8 cellular contexts compared by ENCODE assay signal in genomic region chr19:4267101-4267900, GRCh38. TPM values are rescaled to one million over a fixed set of nuclear protein-coding genes. Genes with fewer than 3 reads are reported as not detected.
A peak's percentile ranks its signal among the peaks of the same experiment; 100 is the strongest.
DNase-seq lines count a peak whose midpoint lies in the region; ATAC-seq, FAIRE-seq and TF ChIP-seq lines count a peak whose summit lies in the region.

No MANE protein-coding gene starts in this region.

- POLR2A ChIA-PET in K562 (lab: Yijun Ruan, JAX), result interaction anchor here (0.6 to 1.3 kb wide), 14 partner anchors 11 to 282 kb away, joined by 3 to 8 read pairs (median 4); partner anchors contain the start of genes CHAF1A, MPND and YJU2

- TF ChIP-seq CTCF in K562 (IDR thresholded peaks at IDR 0.05 in 2 of 3, conservative IDR thresholded peaks at IDR 0.05 in 1 of 3; ENCODE audit: insufficient read depth in 2 of 3, low read depth in 1 of 3, low read length in 3 of 3) (peak; percentile 88 to 93 (median 91)), keratinocyte (optimal IDR thresholded peaks at IDR 0.05 in 1 of 3, IDR thresholded peaks at IDR 0.05 in 1 of 3, conservative IDR thresholded peaks at IDR 0.05 in 1 of 3; ENCODE audit: extremely low read depth in 1 of 3, insufficient read depth in 2 of 3, low read length in 3 of 3) (peak; percentile 66 to 85 (median 83))

- H3K9ac ChIP-seq in K562 (ENCODE audit: insufficient read depth in 1 of 2, low read depth in 2 of 2, low read length in 2 of 2) (no peak overlapping the region), keratinocyte (ENCODE audit: control insufficient read depth, extremely low read depth, insufficient read depth, low read length) (no peak overlapping the region)

- TF ChIP-seq POLR2A in K562 (conservative IDR thresholded peaks at IDR 0.05), result peak; percentile 37; the same call in 1 of the 2 replicates

- H3K79me2 ChIP-seq in K562 (ENCODE audit: control insufficient read depth, insufficient read depth, low read length) (no peaks in the 10 kb centered on the region), keratinocyte (ENCODE audit: control insufficient read depth, insufficient read depth, low read length) (no peaks in the 10 kb centered on the region)

- in situ Hi-C loops in K562 (cut with MboI), result no loop called here

- H3K9me3 ChIP-seq in K562 (replicated peaks; ENCODE audit: control insufficient read depth, insufficient read depth, low read depth, low read length), result no peaks in the 10 kb centered on the region
- peaks cover 1% of the 10 kb centered on the region for H3K9me3 ChIP-seq in keratinocyte (ENCODE audit: control insufficient read depth, low read depth, low read length)

- WGBS in K562 (ENCODE audit: insufficient coverage, low coverage, missing lambda C conversion rate), result 20% methylated on average over 20 of the region's 21 CpGs

- H3K4me2 ChIP-seq in K562 (ENCODE audit: insufficient read depth, low read length) (no peak overlapping the region), keratinocyte (ENCODE audit: control insufficient read depth, extremely low read depth, insufficient read depth, low read depth, low read length) (no peak overlapping the region)

- H3K27me3 ChIP-seq in K562 (ENCODE audit: control insufficient read depth in 2 of 2, insufficient read depth in 2 of 2, low read length in 2 of 2) (no peaks in the 10 kb centered on the region), keratinocyte (ENCODE audit: control insufficient read depth, extremely low read depth, insufficient read depth, low read length) (no peaks in the 10 kb centered on the region)

- intact Hi-C loops in K562 (cut with micrococcal nuclease), result loop anchor here (1.0 to 2.0 kb wide), 3 partner anchors 86 to 258 kb away; partner anchors contain the start of gene SH3GL1

- peaks cover 3% of the 10 kb centered on the region for H3K9me1 ChIP-seq in K562 (ENCODE audit: control insufficient read depth, insufficient read depth, low read length)
- H3K9me1 ChIP-seq in keratinocyte (ENCODE audit: control insufficient read depth, extremely low read depth, insufficient read depth, low read length), result no peaks in the 10 kb centered on the region

- DNase-seq in EH (ENCODE audit: low read depth) (peak; percentile 42), M059J (ENCODE audit: low read depth) (peak; percentile 48), UCSD-AML1 (lab: John Stamatoyannopoulos, UW; ENCODE audit: unreplicated experiment) (peak; percentile 77), K562 (ENCODE audit: extremely low read depth in 1 of 4, low spot score in 3 of 4) (peak; percentile 80 to 88 (median 83)), keratinocyte (ENCODE audit: low read depth, low spot score) (no peak)
- peak; percentile 50 to 57 for DNase-seq in stimulated activated CD4-positive, alpha-beta T cell treated with anti-CD3 and anti-CD28 coated beads, Interleukin-4, amount 100 ng/mL, for 48 hours (ENCODE audit: low read depth in 2 of 2)

- H3K4me3 ChIP-seq in K562 (no peak overlapping the region), keratinocyte (ENCODE audit: control insufficient read depth in 2 of 3, extremely low read depth in 1 of 3, insufficient read depth in 2 of 3, low read depth in 1 of 3, low read length in 3 of 3) (no peak overlapping the region)

- H3K4me1 ChIP-seq in K562 (replicated peaks in 1 of 2; ENCODE audit: control insufficient read depth in 2 of 2, insufficient read depth in 2 of 2, low read length in 2 of 2) (peaks cover 0 to 13% of the 10 kb centered on the region in 2 experiments; a peak in 2 of 5 replicates), keratinocyte (ENCODE audit: control insufficient read depth, extremely low read depth, insufficient read depth, low read length) (no peaks in the 10 kb centered on the region)

- CTCF ChIA-PET in K562 (lab: Yijun Ruan, JAX; ENCODE audit: low intra/inter-chr PET ratio), result interaction anchor here (0.6 to 3.8 kb wide), 9 partner anchors 76 to 291 kb away, joined by 3 to 49 read pairs (median 5); partner anchors contain the start of genes MPND and SH3GL1

- H3K36me3 ChIP-seq in K562 (ENCODE audit: control insufficient read depth, insufficient read depth, low read length) (peaks cover 32% of the 10 kb centered on the region; the same call in 2 of the 3 replicates), keratinocyte (ENCODE audit: control insufficient read depth in 2 of 2, extremely low read depth in 1 of 2, insufficient read depth in 2 of 2, low read length in 2 of 2) (peaks cover 14 to 15% of the 10 kb centered on the region in 2 experiments)

- H4K20me1 ChIP-seq in K562 (replicated peaks; ENCODE audit: control insufficient read depth, insufficient read depth, low read length), result no peaks in the 10 kb centered on the region; the same call in 1 of the 2 replicates
- H4K20me1 ChIP-seq in keratinocyte (ENCODE audit: control insufficient read depth, extremely low read depth, insufficient read depth, low read length), result peaks cover 3% of the 10 kb centered on the region

- BruUV-seq in K562 (replicated peaks; lab: Mats Ljungman, UMichigan), result no TSS peak

- dilution Hi-C loops in keratinocyte (cut with MboI; ENCODE audit: extremely low pct_ligation_motif_present, low sequenced_read_pairs), result no loop called here

- ATAC-seq in K562 (peak; percentile 98), HG03196 (IDR thresholded peaks at IDR 0.05; ENCODE audit: unreplicated experiment) (no peak), HG02642 (IDR thresholded peaks at IDR 0.05; ENCODE audit: poor library complexity, unreplicated experiment) (no peak)

- H3K27ac ChIP-seq in K562 (ENCODE audit: extremely low read depth, low read depth, low read length) (no peak overlapping the region), keratinocyte (ENCODE audit: control insufficient read depth, insufficient read depth, low read length) (no peak overlapping the region)

- FAIRE-seq in K562 (lab: Jason Lieb, UNC) (peak; percentile 87), keratinocyte (lab: Jason Lieb, UNC) (no peak)

- peak; percentile 68 to 88 for TF ChIP-seq RAD21 in K562 (CRISPR knock-in tag; conservative IDR thresholded peaks at IDR 0.05 in 1 of 2, IDR thresholded peaks at IDR 0.05 in 1 of 2)

- H2AFZ ChIP-seq in K562 (ENCODE audit: low read depth, low read length) (no peak overlapping the region), keratinocyte (ENCODE audit: control insufficient read depth, low read length) (no peak overlapping the region)

- TF ChIP-seq EP300 in K562 (IDR thresholded peaks at IDR 0.05; ENCODE audit: low read length), result no peak

RNA-seq across cellular contexts. Expression of gene SHD, which starts 11.8 kb away (rescaled TPM):
- total RNA-seq in M059J (2014; rRNA removed; shearing (Covaris generic)), result not detected in 2 replicates
- 0.42 TPM in 1 of 2 replicates, not detected in the other for total RNA-seq in K562 (2011; cell fraction: chromatin; rRNA removed; ENCODE audit: low replicate concordance)
- total RNA-seq in K562 (2011; cell fraction: nucleolus; rRNA removed), result not detected in 2 replicates
- not detected in 2 replicates for total RNA-seq in K562 (2011; cell fraction: nucleoplasm; rRNA removed)
- 0.33 TPM in 1 of 2 replicates, not detected in the other for total RNA-seq in K562 (2014; rRNA removed)
- not detected in 2 replicates for total RNA-seq in K562 (2014; rRNA removed; fragmentation: Illumina TruSeq; extraction: Trizol)
- total RNA-seq in K562 (2015; rRNA removed; fragmentation: Illumina TruSeq; extraction: Trizol), result 0.15 TPM in 1 of 2 replicates, not detected in the other
- 0.38 and 0.62 TPM in 2 replicates for total RNA-seq in K562 (2021)
- 0.22 TPM in 1 of 2 replicates, not detected in the other for polyA plus RNA-seq in K562 (2011; rRNA removed)
- polyA plus RNA-seq in K562 (2011; cell fraction: cytosol; rRNA removed), result 0.21 and 0.49 TPM in 2 replicates
- 0.36 and 0.90 TPM in 2 replicates for polyA plus RNA-seq in K562 (2011; cell fraction: nucleus; rRNA removed)
- polyA plus RNA-seq in K562 (2012), result 0.78 and 1.4 TPM in 2 replicates
- polyA plus RNA-seq in K562 (2014; fragmentation: Illumina TruSeq; extraction: Trizol), result 0.42 TPM in 1 of 2 replicates, not detected in the other
- polyA plus RNA-seq in K562 (2014; fragmentation: Nextera tagmentation; extraction: Ambion mirVana), result under 1 TPM; 0.13 to 0.18 TPM
- 0.05 and 0.13 TPM in 2 replicates for polyA plus RNA-seq in K562 (2014; rRNA removed)
- not detected in 2 replicates for polyA minus RNA-seq in K562 (2011; rRNA and poly(A)+ RNA removed)
- polyA minus RNA-seq in K562 (2011; cell fraction: cytosol; rRNA and poly(A)+ RNA removed), result not detected in 2 replicates
- polyA minus RNA-seq in K562 (2011; cell fraction: nucleus; rRNA and poly(A)+ RNA removed), result not detected in 2 replicates
- polyA plus RNA-seq in keratinocyte, result not detected in 3 replicates
- polyA plus RNA-seq in keratinocyte (2011; ENCODE audit: low read depth), result not detected
- polyA plus RNA-seq in keratinocyte (2011; cell fraction: cytosol; rRNA removed), result not detected in 2 replicates
- polyA plus RNA-seq in keratinocyte (2011; cell fraction: nucleus; rRNA removed), result not detected in 2 replicates
- polyA plus RNA-seq in keratinocyte (2012; ENCODE audit: low replicate concordance), result not detected in 2 replicates
- not detected in 3 replicates for polyA minus RNA-seq in keratinocyte
- polyA minus RNA-seq in keratinocyte (2011; cell fraction: cytosol; rRNA and poly(A)+ RNA removed), result not detected
- polyA minus RNA-seq in keratinocyte (2011; cell fraction: nucleus; rRNA and poly(A)+ RNA removed), result not detected in 2 replicates

RNA-seq across cellular contexts. Expression of gene YJU2, which starts 20.4 kb away (rescaled TPM):
- total RNA-seq in M059J (2014; rRNA removed; shearing (Covaris generic)), result 24.4 and 28.2 TPM in 2 replicates
- 8.3 and 15.5 TPM in 2 replicates for total RNA-seq in K562 (2011; cell fraction: chromatin; rRNA removed; ENCODE audit: low replicate concordance)
- 12.6 and 14.5 TPM in 2 replicates for total RNA-seq in K562 (2011; cell fraction: nucleolus; rRNA removed)
- 8.1 and 11.4 TPM in 2 replicates for total RNA-seq in K562 (2011; cell fraction: nucleoplasm; rRNA removed)
- total RNA-seq in K562 (2014; rRNA removed) (34.9 and 46.0 TPM in 2 replicates), K562 (2014; rRNA removed; fragmentation: Illumina TruSeq; extraction: Trizol) (11.7 and 12.1 TPM in 2 replicates), K562 (2015; rRNA removed; fragmentation: Illumina TruSeq; extraction: Trizol) (22.4 and 23.5 TPM in 2 replicates), K562 (2021) (26.5 and 28.6 TPM in 2 replicates)
- polyA plus RNA-seq in K562 (2011; rRNA removed) (12.6 and 15.4 TPM in 2 replicates), K562 (2014; fragmentation: Illumina TruSeq; extraction: Trizol) (19.3 and 27.8 TPM in 2 replicates), K562 (2014; fragmentation: Nextera tagmentation; extraction: Ambion mirVana) (1 to 10 TPM in 1 of 2 experiments, under 1 TPM in 1; 0.41 to 1.4 TPM), K562 (2014; rRNA removed) (33.0 and 34.6 TPM in 2 replicates), keratinocyte (10.8 to 17.0 TPM (median 13.7 TPM) in 3 replicates)
- polyA plus RNA-seq in K562 (2011; cell fraction: cytosol; rRNA removed), result 17.5 and 33.3 TPM in 2 replicates
- polyA plus RNA-seq in K562 (2011; cell fraction: nucleus; rRNA removed), result 8.4 and 11.4 TPM in 2 replicates
- polyA plus RNA-seq in K562 (2012), result 20.8 and 26.9 TPM in 2 replicates
- 11.0 and 12.5 TPM in 2 replicates for polyA minus RNA-seq in K562 (2011; rRNA and poly(A)+ RNA removed)
- polyA minus RNA-seq in K562 (2011; cell fraction: cytosol; rRNA and poly(A)+ RNA removed), result 8.3 and 10.7 TPM in 2 replicates
- polyA minus RNA-seq in K562 (2011; cell fraction: nucleus; rRNA and poly(A)+ RNA removed), result 3.2 and 6.4 TPM in 2 replicates
- polyA plus RNA-seq in keratinocyte (2011; ENCODE audit: low read depth), result 9.0 TPM
- 6.6 and 12.7 TPM in 2 replicates for polyA plus RNA-seq in keratinocyte (2011; cell fraction: cytosol; rRNA removed)
- 9.7 and 11.4 TPM in 2 replicates for polyA plus RNA-seq in keratinocyte (2011; cell fraction: nucleus; rRNA removed)
- polyA plus RNA-seq in keratinocyte (2012; ENCODE audit: low replicate concordance), result 7.5 and 18.9 TPM in 2 replicates
- 5.3 to 13.3 TPM (median 12.7 TPM) in 3 replicates for polyA minus RNA-seq in keratinocyte
- polyA minus RNA-seq in keratinocyte (2011; cell fraction: cytosol; rRNA and poly(A)+ RNA removed), result 10.2 TPM
- polyA minus RNA-seq in keratinocyte (2011; cell fraction: nucleus; rRNA and poly(A)+ RNA removed), result 4.1 and 7.5 TPM in 2 replicates

RNA-seq across cellular contexts. Expression of gene TMIGD2, which starts 34.9 kb away (rescaled TPM):
- total RNA-seq in M059J (2014; rRNA removed; shearing (Covaris generic)), result not detected in 2 replicates
- not detected in 2 replicates for total RNA-seq in K562 (2011; cell fraction: chromatin; rRNA removed; ENCODE audit: low replicate concordance)
- total RNA-seq in K562 (2011; cell fraction: nucleolus; rRNA removed), result not detected in 2 replicates
- not detected in 2 replicates for total RNA-seq in K562 (2011; cell fraction: nucleoplasm; rRNA removed)
- total RNA-seq in K562 (2014; rRNA removed) (not detected in 2 replicates), K562 (2014; rRNA removed; fragmentation: Illumina TruSeq; extraction: Trizol) (not detected in 2 replicates), K562 (2015; rRNA removed; fragmentation: Illumina TruSeq; extraction: Trizol) (not detected in 2 replicates), K562 (2021) (not detected in 2 replicates)
- polyA plus RNA-seq in K562 (2011; rRNA removed) (not detected in 2 replicates), K562 (2014; fragmentation: Illumina TruSeq; extraction: Trizol) (not detected in 2 replicates), K562 (2014; fragmentation: Nextera tagmentation; extraction: Ambion mirVana) (not detected), K562 (2014; rRNA removed) (not detected in 2 replicates), keratinocyte (not detected in 3 replicates)
- polyA plus RNA-seq in K562 (2011; cell fraction: cytosol; rRNA removed), result 0.06 TPM in 1 of 2 replicates, not detected in the other
- polyA plus RNA-seq in K562 (2011; cell fraction: nucleus; rRNA removed), result not detected in 2 replicates
- polyA plus RNA-seq in K562 (2012), result 0.10 and 0.18 TPM in 2 replicates
- polyA minus RNA-seq in K562 (2011; rRNA and poly(A)+ RNA removed), result not detected in 2 replicates
- polyA minus RNA-seq in K562 (2011; cell fraction: cytosol; rRNA and poly(A)+ RNA removed), result not detected in 2 replicates
- not detected in 2 replicates for polyA minus RNA-seq in K562 (2011; cell fraction: nucleus; rRNA and poly(A)+ RNA removed)
- polyA plus RNA-seq in keratinocyte (2011; ENCODE audit: low read depth), result not detected
- polyA plus RNA-seq in keratinocyte (2011; cell fraction: cytosol; rRNA removed), result not detected in 2 replicates
- not detected in 2 replicates for polyA plus RNA-seq in keratinocyte (2011; cell fraction: nucleus; rRNA removed)
- not detected in 2 replicates for polyA plus RNA-seq in keratinocyte (2012; ENCODE audit: low replicate concordance)
- polyA minus RNA-seq in keratinocyte, result not detected in 3 replicates
- not detected for polyA minus RNA-seq in keratinocyte (2011; cell fraction: cytosol; rRNA and poly(A)+ RNA removed)
- polyA minus RNA-seq in keratinocyte (2011; cell fraction: nucleus; rRNA and poly(A)+ RNA removed), result not detected in 2 replicates

RNA-seq across cellular contexts. Expression of gene FSD1, which starts 37.1 kb away (rescaled TPM):
- 11.7 and 14.7 TPM in 2 replicates for total RNA-seq in M059J (2014; rRNA removed; shearing (Covaris generic))
- 1.8 and 3.1 TPM in 2 replicates for total RNA-seq in K562 (2011; cell fraction: chromatin; rRNA removed; ENCODE audit: low replicate concordance)
- total RNA-seq in K562 (2011; cell fraction: nucleolus; rRNA removed), result 1.7 and 2.8 TPM in 2 replicates
- 0.92 and 1.4 TPM in 2 replicates for total RNA-seq in K562 (2011; cell fraction: nucleoplasm; rRNA removed)
- total RNA-seq in K562 (2014; rRNA removed), result 0.65 and 0.77 TPM in 2 replicates
- 0.73 and 0.80 TPM in 2 replicates for total RNA-seq in K562 (2014; rRNA removed; fragmentation: Illumina TruSeq; extraction: Trizol)
- 0.49 and 0.69 TPM in 2 replicates for total RNA-seq in K562 (2015; rRNA removed; fragmentation: Illumina TruSeq; extraction: Trizol)
- total RNA-seq in K562 (2021), result 1.4 and 1.5 TPM in 2 replicates
- 0.87 and 1.2 TPM in 2 replicates for polyA plus RNA-seq in K562 (2011; rRNA removed)
- polyA plus RNA-seq in K562 (2011; cell fraction: cytosol; rRNA removed), result 0.44 and 3.4 TPM in 2 replicates
- polyA plus RNA-seq in K562 (2011; cell fraction: nucleus; rRNA removed), result 2.1 and 3.7 TPM in 2 replicates
- polyA plus RNA-seq in K562 (2012), result 0.44 and 1.0 TPM in 2 replicates
- polyA plus RNA-seq in K562 (2014; fragmentation: Illumina TruSeq; extraction: Trizol), result 0.29 and 1.9 TPM in 2 replicates
- polyA plus RNA-seq in K562 (2014; fragmentation: Nextera tagmentation; extraction: Ambion mirVana), result under 1 TPM in 1 of 2 experiments, not detected in 1; 0.11 TPM
- polyA plus RNA-seq in K562 (2014; rRNA removed), result 0.78 and 1.1 TPM in 2 replicates
- polyA minus RNA-seq in K562 (2011; rRNA and poly(A)+ RNA removed), result 0.33 and 0.49 TPM in 2 replicates
- polyA minus RNA-seq in K562 (2011; cell fraction: cytosol; rRNA and poly(A)+ RNA removed), result not detected in 2 replicates
- polyA minus RNA-seq in K562 (2011; cell fraction: nucleus; rRNA and poly(A)+ RNA removed), result 0.22 and 0.81 TPM in 2 replicates
- 0.35 to 1.8 TPM (median 0.49 TPM) in 3 replicates for polyA plus RNA-seq in keratinocyte
- polyA plus RNA-seq in keratinocyte (2011; ENCODE audit: low read depth), result not detected
- 0.29 and 0.68 TPM in 2 replicates for polyA plus RNA-seq in keratinocyte (2011; cell fraction: cytosol; rRNA removed)
- polyA plus RNA-seq in keratinocyte (2011; cell fraction: nucleus; rRNA removed), result 0.68 and 0.70 TPM in 2 replicates
- 2.1 TPM in 1 of 2 replicates, not detected in the other for polyA plus RNA-seq in keratinocyte (2012; ENCODE audit: low replicate concordance)
- polyA minus RNA-seq in keratinocyte, result 0.49 to 4.0 TPM (median 2.3 TPM) in 3 replicates
- polyA minus RNA-seq in keratinocyte (2011; cell fraction: cytosol; rRNA and poly(A)+ RNA removed), result not detected
- 0.70 and 0.74 TPM in 2 replicates for polyA minus RNA-seq in keratinocyte (2011; cell fraction: nucleus; rRNA and poly(A)+ RNA removed)

RNA-seq across cellular contexts. Expression of gene EBI3, which starts 38.0 kb away (rescaled TPM):
- total RNA-seq in M059J (2014; rRNA removed; shearing (Covaris generic)), result 2.7 and 3.0 TPM in 2 replicates
- not detected in 2 replicates for total RNA-seq in K562 (2011; cell fraction: chromatin; rRNA removed; ENCODE audit: low replicate concordance)
- total RNA-seq in K562 (2011; cell fraction: nucleolus; rRNA removed), result 0.33 and 0.39 TPM in 2 replicates
- not detected in 2 replicates for total RNA-seq in K562 (2011; cell fraction: nucleoplasm; rRNA removed)
- total RNA-seq in K562 (2014; rRNA removed), result not detected in 2 replicates
- not detected in 2 replicates for total RNA-seq in K562 (2014; rRNA removed; fragmentation: Illumina TruSeq; extraction: Trizol)
- not detected in 2 replicates for total RNA-seq in K562 (2015; rRNA removed; fragmentation: Illumina TruSeq; extraction: Trizol)
- 0.22 TPM in 1 of 2 replicates, not detected in the other for total RNA-seq in K562 (2021)
- polyA plus RNA-seq in K562 (2011; rRNA removed), result 0.12 and 0.35 TPM in 2 replicates
- polyA plus RNA-seq in K562 (2011; cell fraction: cytosol; rRNA removed), result 0.34 and 1.2 TPM in 2 replicates
- polyA plus RNA-seq in K562 (2011; cell fraction: nucleus; rRNA removed), result 0.13 and 0.36 TPM in 2 replicates
- 0.21 and 0.47 TPM in 2 replicates for polyA plus RNA-seq in K562 (2012)
- polyA plus RNA-seq in K562 (2014; fragmentation: Illumina TruSeq; extraction: Trizol), result 0.30 TPM in 1 of 2 replicates, not detected in the other
- not detected for polyA plus RNA-seq in K562 (2014; fragmentation: Nextera tagmentation; extraction: Ambion mirVana)
- 0.08 and 0.40 TPM in 2 replicates for polyA plus RNA-seq in K562 (2014; rRNA removed)
- polyA minus RNA-seq in K562 (2011; rRNA and poly(A)+ RNA removed), result not detected in 2 replicates
- not detected in 2 replicates for polyA minus RNA-seq in K562 (2011; cell fraction: cytosol; rRNA and poly(A)+ RNA removed)
- polyA minus RNA-seq in K562 (2011; cell fraction: nucleus; rRNA and poly(A)+ RNA removed), result not detected in 2 replicates
- polyA plus RNA-seq in keratinocyte, result 0.05 to 0.21 TPM in 2 of 3 replicates, not detected in the other
- not detected for polyA plus RNA-seq in keratinocyte (2011; ENCODE audit: low read depth)
- not detected in 2 replicates for polyA plus RNA-seq in keratinocyte (2011; cell fraction: cytosol; rRNA removed)
- 0.10 TPM in 1 of 2 replicates, not detected in the other for polyA plus RNA-seq in keratinocyte (2011; cell fraction: nucleus; rRNA removed)
- not detected in 2 replicates for polyA plus RNA-seq in keratinocyte (2012; ENCODE audit: low replicate concordance)
- not detected in 3 replicates for polyA minus RNA-seq in keratinocyte
- polyA minus RNA-seq in keratinocyte (2011; cell fraction: cytosol; rRNA and poly(A)+ RNA removed), result not detected
- not detected in 2 replicates for polyA minus RNA-seq in keratinocyte (2011; cell fraction: nucleus; rRNA and poly(A)+ RNA removed)
